29 cellular contexts compared by ENCODE assay signal in the genomic region with DNA sequence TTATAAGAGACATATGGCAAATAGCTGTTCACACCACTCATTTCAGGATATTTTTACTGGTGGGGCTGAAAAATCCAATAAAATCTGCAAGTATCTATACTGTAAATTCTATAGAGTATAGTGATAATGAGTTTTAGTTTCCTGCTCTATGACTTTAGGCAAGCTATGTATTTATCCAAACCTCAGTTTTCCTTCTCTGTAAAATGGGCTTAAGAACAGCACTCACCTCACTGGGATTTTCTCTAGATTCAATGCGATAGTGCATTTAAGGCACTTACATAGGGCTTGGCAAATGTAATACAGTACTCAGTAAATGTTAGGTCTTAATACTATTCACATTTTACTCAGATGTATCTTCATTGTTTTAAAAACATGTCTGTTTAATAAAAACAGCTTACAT.
"Had no signal": no experiment of that assay in that cellular context is flagged by ENCODE, and none has a peak within 500 bp of the region (broad histone marks: within the 10 kb centered on the region; RNA-seq: fewer than 3 reads in every experiment).

No MANE protein-coding gene starts in this region.

- ATAC-seq: effector memory CD8-positive, alpha-beta T cell; esophagus mucosa; foreskin keratinocyte; gastrocnemius medialis; gastroesophageal sphincter; heart left ventricle; heart right ventricle had no signal

- DNase-seq: colonic mucosa; cortex of kidney; dermis blood vessel endothelial cell; dorsolateral prefrontal cortex; effector CD4-positive, alpha-beta T cell; effector CD8-positive, alpha-beta T cell; effector memory CD4-positive, alpha-beta T cell; effector memory CD8-positive, alpha-beta T cell; endodermal cell; erythroblast; esophagus squamous epithelium; foreskin fibroblast; foreskin keratinocyte; foreskin melanocyte; gastrocnemius medialis; glutamatergic neuron; head of caudate nucleus; heart left ventricle; heart right ventricle had no signal

- H3K79me2 ChIP-seq: hepatocyte had no signal

- H3K4me1 ChIP-seq: colonic mucosa, esophagus muscularis mucosa, esophagus squamous epithelium, foreskin keratinocyte, gastrocnemius medialis, gastroesophageal sphincter, heart left ventricle, heart right ventricle had no signal

- H3K27ac ChIP-seq: colonic mucosa, coronary artery, dorsolateral prefrontal cortex, epithelial cell of prostate, esophagus muscularis mucosa, esophagus squamous epithelium, foreskin keratinocyte, gastrocnemius medialis, gastroesophageal sphincter, heart left ventricle, heart right ventricle, hepatocyte had no signal

- H3K27ac Mint-ChIP-seq: dendritic cell treated with granulocyte-macrophage colony-stimulating factor and Interleukin-4, amounts not matched to agents 40 ng/mL and 50 ng/mL, for 4 days; effector memory CD8-positive, alpha-beta T cell; endodermal cell had no signal

- H3K4me3 Mint-ChIP-seq: dendritic cell treated with granulocyte-macrophage colony-stimulating factor and Interleukin-4, amounts not matched to agents 40 ng/mL and 50 ng/mL, for 4 days; effector memory CD8-positive, alpha-beta T cell; endodermal cell had no signal

- H3K9me3 Mint-ChIP-seq: dendritic cell treated with granulocyte-macrophage colony-stimulating factor and Interleukin-4, amounts not matched to agents 40 ng/mL and 50 ng/mL, for 4 days; effector memory CD8-positive, alpha-beta T cell; endodermal cell had no signal

- H3K27me3 ChIP-seq: colonic mucosa had no signal

- H3K9me3 ChIP-seq: colonic mucosa, esophagus muscularis mucosa, esophagus squamous epithelium, gastrocnemius medialis, gastroesophageal sphincter, heart left ventricle, heart right ventricle had no signal

- H2AFZ ChIP-seq: hepatocyte had no signal

- FAIRE-seq: endometrium, endothelial cell of umbilical vein, frontal cortex had no signal

- H3K4me3 ChIP-seq: colonic mucosa, coronary artery, dorsolateral prefrontal cortex, esophagus muscularis mucosa, esophagus squamous epithelium, gastrocnemius medialis, gastroesophageal sphincter, heart left ventricle, heart right ventricle, hepatocyte had no signal

- H3K36me3 ChIP-seq: colonic mucosa, esophagus muscularis mucosa, esophagus squamous epithelium, gastrocnemius medialis, gastroesophageal sphincter, heart left ventricle, heart right ventricle had no signal

- H3K4me2 ChIP-seq: hepatocyte had no signal
